In genomic region chr10:125261491-125262186, GRCh38 we compare ENCODE assay signal across 23 cellular contexts.
DNase-seq lines count a peak whose midpoint lies in the region; ATAC-seq and TF ChIP-seq lines count a peak whose summit lies in the region.
"Had no signal": no experiment of that assay in that cellular context is flagged by ENCODE, and none has a peak within 500 bp of the region (broad histone marks: within the 10 kb centered on the region; RNA-seq: fewer than 3 reads in every experiment).

No MANE protein-coding gene starts in this region.

- no peaks in the 10 kb centered on the region for H3K36me3 Mint-ChIP-seq in activated CD8-positive, alpha-beta T cell treated with anti-CD3 and anti-CD28 coated beads for 36 hours (ENCODE audit: low read depth)
- H3K36me3 Mint-ChIP-seq in activated CD8-positive, alpha-beta T cell treated with anti-CD3 and anti-CD28 coated beads, Interleukin-2, amount 10 ng/mL, durations not matched to agents 7 days and 5 days (ENCODE audit: low read depth), result no peaks in the 10 kb centered on the region
- H3K36me3 Mint-ChIP-seq in Caco-2 (ENCODE audit: insufficient read depth, unreplicated experiment), result peaks cover 10% of the 10 kb centered on the region
- peaks cover 0 to 7% of the 10 kb centered on the region in 2 donors for H3K36me3 Mint-ChIP-seq in stimulated activated naive B cell treated with anti-CD40 and anti-IgM and Interleukin-4, amounts not matched to agents 10 μg/mL and 1 μg/mL and 100 μg/mL, for 72 hours
- H3K36me3 Mint-ChIP-seq in T-helper 17 cell (ENCODE audit: low read depth), result no peaks in the 10 kb centered on the region
- H3K36me3 Mint-ChIP-seq: CD14-positive monocyte had no signal

- 82% methylated on average over 6 of the region's 6 CpGs for WGBS in esophagus muscularis mucosa

- no peaks in the 10 kb centered on the region for H3K36me3 ChIP-seq in Caco-2 (ENCODE audit: control insufficient read depth, insufficient read depth, low read length)
- no peaks in the 10 kb centered on the region for H3K36me3 ChIP-seq in esophagus muscularis mucosa
- H3K36me3 ChIP-seq: BE2C had no signal

- intact Hi-C loops in activated CD8-positive, alpha-beta T cell treated with anti-CD3 and anti-CD28 coated beads for 36 hours (cut with micrococcal nuclease), result no loop called here
- intact Hi-C loops in Caco-2 (cut with micrococcal nuclease; ENCODE audit: unreplicated experiment) (loop anchor here (10.0 kb wide), 1 partner anchor 97 kb away; the partner anchor contains the start of gene CTBP2), esophagus muscularis mucosa (cut with DNase I) (no loop called here)

- ATAC-seq in activated CD8-positive, alpha-beta T cell treated with anti-CD3 and anti-CD28 coated beads for 36 hours, result peak; percentile 89
- ATAC-seq in activated CD8-positive, alpha-beta T cell treated with anti-CD3 and anti-CD28 coated beads, Interleukin-2, amount 10 ng/mL, durations not matched to agents 7 days and 5 days, result no peak
- ATAC-seq in stimulated activated naive B cell treated with anti-CD40 and anti-IgM and Interleukin-4, amounts not matched to agents 10 μg/mL and 1 μg/mL and 100 μg/mL, for 72 hours (replicated peaks), result peak; percentile 83 to 92
- ATAC-seq in GM21528 (IDR thresholded peaks at IDR 0.05; ENCODE audit: low FRiP score, unreplicated experiment) (no peak), T-helper 17 cell (no peak)
- ATAC-seq: K562 had no signal

- DNase-seq in activated CD8-positive, alpha-beta T cell treated with anti-CD3 and anti-CD28 coated beads for 36 hours, result peak; percentile 9
- DNase-seq in activated CD8-positive, alpha-beta T cell treated with anti-CD3 and anti-CD28 coated beads, Interleukin-2, amount 10 ng/mL, durations not matched to agents 7 days and 5 days, result no peak
- DNase-seq in Caco-2 (no peak), esophagus muscularis mucosa (ENCODE audit: extremely low spot score) (peak; percentile 75), SKM-1 treated with dmso at 0.1 percent for 144 hours (lab: John Stamatoyannopoulos, UW; ENCODE audit: unreplicated experiment) (no peak), T-helper 17 cell (no peak)
- no peak for DNase-seq in stimulated activated naive B cell treated with anti-CD40 and anti-IgM and Interleukin-4, amounts not matched to agents 10 μg/mL and 1 μg/mL and 100 μg/mL, for 72 hours
- DNase-seq: 8988T, ACHN, BE2C, GM23248, H7, MV-4-11, NCI-H1105, NCI-H146, NCI-H2029, NCI-H446, NCI-H524 treated with DMSO at 0.1 percent for 48 hours, NCI-H774, SIG-M5 had no signal

- no peak overlapping the region for H3K27ac ChIP-seq in esophagus muscularis mucosa (replicated peaks in 1 of 4)
- H3K27ac ChIP-seq: GM23248 had no signal

- H3K4me1 Mint-ChIP-seq in activated CD8-positive, alpha-beta T cell treated with anti-CD3 and anti-CD28 coated beads for 36 hours (ENCODE audit: low read depth), result peaks cover 6% of the 10 kb centered on the region
- H3K4me1 Mint-ChIP-seq in activated CD8-positive, alpha-beta T cell treated with anti-CD3 and anti-CD28 coated beads, Interleukin-2, amount 10 ng/mL, durations not matched to agents 7 days and 5 days (ENCODE audit: low read depth), result no peaks in the 10 kb centered on the region
- peaks cover 35% of the 10 kb centered on the region for H3K4me1 Mint-ChIP-seq in Caco-2 (ENCODE audit: low read depth, unreplicated experiment)
- H3K4me1 Mint-ChIP-seq in stimulated activated naive B cell treated with anti-CD40 and anti-IgM and Interleukin-4, amounts not matched to agents 10 μg/mL and 1 μg/mL and 100 μg/mL, for 72 hours, result peaks cover 12 to 16% of the 10 kb centered on the region in 2 donors
- no peaks in the 10 kb centered on the region for H3K4me1 Mint-ChIP-seq in T-helper 17 cell
- H3K4me1 Mint-ChIP-seq: CD14-positive monocyte had no signal

- peaks cover 4% of the 10 kb centered on the region for H3K27me3 Mint-ChIP-seq in activated CD8-positive, alpha-beta T cell treated with anti-CD3 and anti-CD28 coated beads for 36 hours
- no peaks in the 10 kb centered on the region for H3K27me3 Mint-ChIP-seq in activated CD8-positive, alpha-beta T cell treated with anti-CD3 and anti-CD28 coated beads, Interleukin-2, amount 10 ng/mL, durations not matched to agents 7 days and 5 days (ENCODE audit: low read depth)
- H3K27me3 Mint-ChIP-seq in Caco-2 (ENCODE audit: insufficient read depth, unreplicated experiment) (no peaks in the 10 kb centered on the region), T-helper 17 cell (no peaks in the 10 kb centered on the region)
- H3K27me3 Mint-ChIP-seq in stimulated activated naive B cell treated with anti-CD40 and anti-IgM and Interleukin-4, amounts not matched to agents 10 μg/mL and 1 μg/mL and 100 μg/mL, for 72 hours, result peaks cover 26 to 28% of the 10 kb centered on the region in 2 donors

- H3K4me3 ChIP-seq in Caco-2 (ENCODE audit: low read depth, low read length) (no peak overlapping the region), esophagus muscularis mucosa (no peak overlapping the region)
- H3K4me3 ChIP-seq: GM23248, K562 had no signal

- no peak for TF ChIP-seq CTCF in activated CD8-positive, alpha-beta T cell treated with anti-CD3 and anti-CD28 coated beads for 36 hours (IDR thresholded peaks at IDR 0.05)
- TF ChIP-seq CTCF in Caco-2 (IDR thresholded peaks at IDR 0.05; ENCODE audit: insufficient read depth in 1 of 2, low read depth in 1 of 2, low read length in 1 of 2, severe bottlenecking in 1 of 2, unreplicated experiment in 1 of 2) (no peak), esophagus muscularis mucosa (IDR thresholded peaks at IDR 0.05) (no peak)

- peaks cover 13% of the 10 kb centered on the region for H3K9me3 Mint-ChIP-seq in activated CD8-positive, alpha-beta T cell treated with anti-CD3 and anti-CD28 coated beads for 36 hours
- peaks cover 7% of the 10 kb centered on the region for H3K9me3 Mint-ChIP-seq in activated CD8-positive, alpha-beta T cell treated with anti-CD3 and anti-CD28 coated beads, Interleukin-2, amount 10 ng/mL, durations not matched to agents 7 days and 5 days (ENCODE audit: insufficient read depth)
- peaks cover 16% of the 10 kb centered on the region for H3K9me3 Mint-ChIP-seq in Caco-2 (ENCODE audit: unreplicated experiment)
- peaks cover 14 to 26% of the 10 kb centered on the region in 2 donors for H3K9me3 Mint-ChIP-seq in stimulated activated naive B cell treated with anti-CD40 and anti-IgM and Interleukin-4, amounts not matched to agents 10 μg/mL and 1 μg/mL and 100 μg/mL, for 72 hours

- no peaks in the 10 kb centered on the region for H3K27me3 ChIP-seq in Caco-2 (replicated peaks; ENCODE audit: control insufficient read depth, insufficient read depth, low read length)
- H3K27me3 ChIP-seq in esophagus muscularis mucosa, result peaks cover 0 to 31% (median 0%) of the 10 kb centered on the region in 4 donors
- H3K27me3 ChIP-seq: BE2C had no signal

- no peak for TF ChIP-seq POLR2A in esophagus muscularis mucosa (IDR thresholded peaks at IDR 0.05; ENCODE audit: low read depth)

- CTCF ChIA-PET in activated CD8-positive, alpha-beta T cell treated with anti-CD3 and anti-CD28 coated beads for 36 hours (lab: Charles Lee), result no interaction called here
- CTCF ChIA-PET in activated CD8-positive, alpha-beta T cell treated with anti-CD3 and anti-CD28 coated beads, Interleukin-2, amount 10 ng/mL, durations not matched to agents 7 days and 5 days (lab: Charles Lee), result no interaction called here
- CTCF ChIA-PET in Caco-2 (lab: Charles Lee), result no interaction called here

- no peaks in the 10 kb centered on the region for H3K9me3 ChIP-seq in Caco-2
- H3K9me3 ChIP-seq in esophagus muscularis mucosa, result no peaks in the 10 kb centered on the region
- H3K9me3 ChIP-seq in T-helper 17 cell (ENCODE audit: control insufficient read depth, low read length, poor library complexity, severe bottlenecking), result no peaks in the 10 kb centered on the region
- H3K9me3 ChIP-seq: BE2C had no signal

- peaks cover 28% of the 10 kb centered on the region for H3K4me1 ChIP-seq in Caco-2
- no peaks in the 10 kb centered on the region for H3K4me1 ChIP-seq in esophagus muscularis mucosa
- H3K4me1 ChIP-seq: BE2C had no signal

- BruUV-seq in Caco-2 (replicated peaks; lab: Mats Ljungman, UMichigan), result no TSS peak

- no peak overlapping the region for H3K27ac Mint-ChIP-seq in activated CD8-positive, alpha-beta T cell treated with anti-CD3 and anti-CD28 coated beads for 36 hours
- no peak overlapping the region for H3K27ac Mint-ChIP-seq in activated CD8-positive, alpha-beta T cell treated with anti-CD3 and anti-CD28 coated beads, Interleukin-2, amount 10 ng/mL, durations not matched to agents 7 days and 5 days
- H3K27ac Mint-ChIP-seq in Caco-2 (ENCODE audit: unreplicated experiment), result peak overlapping the region; percentile 91
- no peak overlapping the region for H3K27ac Mint-ChIP-seq in stimulated activated naive B cell treated with anti-CD40 and anti-IgM and Interleukin-4, amounts not matched to agents 10 μg/mL and 1 μg/mL and 100 μg/mL, for 72 hours
- H3K27ac Mint-ChIP-seq in T-helper 17 cell, result no peak overlapping the region
- H3K27ac Mint-ChIP-seq: CD14-positive monocyte had no signal

- POLR2A ChIA-PET in activated CD8-positive, alpha-beta T cell treated with anti-CD3 and anti-CD28 coated beads for 36 hours (lab: Charles Lee), result no interaction called here
- POLR2A ChIA-PET in activated CD8-positive, alpha-beta T cell treated with anti-CD3 and anti-CD28 coated beads, Interleukin-2, amount 10 ng/mL, durations not matched to agents 7 days and 5 days (lab: Charles Lee), result no interaction called here
- POLR2A ChIA-PET in Caco-2 (lab: Charles Lee), result interaction anchor here (0.6 kb wide), 1 partner anchor 122 kb away, joined by 3 read pairs; no protein-coding TSS in a partner anchor

- no peak for TF ChIP-seq EP300 in esophagus muscularis mucosa (IDR thresholded peaks at IDR 0.05)

- H3K4me3 Mint-ChIP-seq in activated CD8-positive, alpha-beta T cell treated with anti-CD3 and anti-CD28 coated beads for 36 hours, result no peak overlapping the region
- H3K4me3 Mint-ChIP-seq in activated CD8-positive, alpha-beta T cell treated with anti-CD3 and anti-CD28 coated beads, Interleukin-2, amount 10 ng/mL, durations not matched to agents 7 days and 5 days, result no peak overlapping the region
- no peak overlapping the region for H3K4me3 Mint-ChIP-seq in Caco-2 (ENCODE audit: unreplicated experiment)
- no peak overlapping the region for H3K4me3 Mint-ChIP-seq in stimulated activated naive B cell treated with anti-CD40 and anti-IgM and Interleukin-4, amounts not matched to agents 10 μg/mL and 1 μg/mL and 100 μg/mL, for 72 hours
- H3K4me3 Mint-ChIP-seq in T-helper 17 cell, result no peak overlapping the region
- H3K4me3 Mint-ChIP-seq: CD14-positive monocyte had no signal

Comparison
In these comparisons a context has a peak if more than half of its experiments do, and no peak if none do; other contexts are left out.
1. ATAC-seq: peak in activated CD8-positive, alpha-beta T cell treated with anti-CD3 and anti-CD28 coated beads for 36 hours (single experiment) and stimulated activated naive B cell treated with anti-CD40 and anti-IgM and Interleukin-4, amounts not matched to agents 10 μg/mL and 1 μg/mL and 100 μg/mL, for 72 hours (2 of 2); none in activated CD8-positive, alpha-beta T cell treated with anti-CD3 and anti-CD28 coated beads, Interleukin-2, amount 10 ng/mL, durations not matched to agents 7 days and 5 days (single experiment), GM21528 (single experiment) and T-helper 17 cell (single experiment).
2. DNase-seq: peak in activated CD8-positive, alpha-beta T cell treated with anti-CD3 and anti-CD28 coated beads for 36 hours (single experiment) and esophagus muscularis mucosa (single experiment); none in activated CD8-positive, alpha-beta T cell treated with anti-CD3 and anti-CD28 coated beads, Interleukin-2, amount 10 ng/mL, durations not matched to agents 7 days and 5 days (single experiment), Caco-2 (0 of 2), stimulated activated naive B cell treated with anti-CD40 and anti-IgM and Interleukin-4, amounts not matched to agents 10 μg/mL and 1 μg/mL and 100 μg/mL, for 72 hours (single experiment), SKM-1 treated with dmso at 0.1 percent for 144 hours (single experiment) and T-helper 17 cell (0 of 3).